In genomic region chr5:39732166-39732565, GRCh38 we compare ENCODE assay signal across 9 cellular contexts.
"Had no signal": no experiment of that assay in that cellular context is flagged by ENCODE, and none has a peak within 500 bp of the region (broad histone marks: within the 10 kb centered on the region; RNA-seq: fewer than 3 reads in every experiment).

No MANE protein-coding gene starts in this region.

- DNase-seq: GM23248, HFFc6, KG1 had no signal

- H3K36me3 ChIP-seq: HAP-1 had no signal

- H3K36me3 Mint-ChIP-seq: IgD-negative memory B cell had no signal

- H3K4me1 ChIP-seq: HAP-1 had no signal

- H3K4me3 ChIP-seq: GM23248, HAP-1 had no signal

- FAIRE-seq: H1, HepG2 had no signal

- H3K9me3 ChIP-seq: HAP-1 had no signal

- H3K27ac Mint-ChIP-seq: HFFc6, IgD-negative memory B cell had no signal

- H2AFZ ChIP-seq: GM23248 had no signal

- H3K9ac ChIP-seq: GM23248 had no signal

- H3K4me3 Mint-ChIP-seq: HFFc6, IgD-negative memory B cell had no signal

- H3K9me3 Mint-ChIP-seq: HFFc6, IgD-negative memory B cell had no signal

- H3K27ac ChIP-seq: GM23248, HL-60 had no signal

- ATAC-seq: HCT116, HepG2 had no signal
